8 cellular contexts compared by ENCODE assay signal in the genomic region with DNA sequence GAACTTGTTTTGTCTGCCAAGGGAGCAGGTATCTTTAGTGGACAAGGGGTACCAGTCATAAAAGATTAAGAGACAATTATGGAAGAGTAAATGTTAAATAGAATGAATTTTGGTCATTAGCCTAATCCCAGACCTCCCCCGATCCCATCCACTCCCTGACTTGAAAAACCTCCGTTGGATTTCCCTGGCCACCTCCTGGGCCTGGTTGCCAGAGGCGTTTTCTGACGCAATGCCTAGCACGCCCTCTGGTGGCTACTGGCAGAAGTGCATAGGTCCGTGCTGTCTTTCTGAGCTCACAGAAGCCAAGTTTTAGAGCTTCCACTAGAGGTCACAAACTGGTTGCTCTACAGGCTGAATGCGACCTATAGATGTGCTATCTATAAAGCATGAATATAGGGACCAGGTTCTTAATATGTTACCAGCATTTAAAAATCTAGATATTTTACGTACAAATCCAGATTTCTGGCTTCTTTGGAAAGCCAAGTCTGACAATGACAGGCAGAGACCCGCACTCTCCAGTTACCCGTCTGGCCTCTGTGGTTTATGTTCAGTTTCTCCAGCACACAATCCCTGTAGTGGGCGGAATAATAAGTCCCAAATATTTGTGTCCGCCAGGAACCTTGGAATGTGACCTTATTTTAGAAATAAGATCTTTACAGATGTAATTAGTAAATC. TPM values are rescaled to one million over a fixed set of nuclear protein-coding genes. Genes with fewer than 3 reads are reported as not detected.
DNase-seq lines count a peak whose midpoint lies in the region; ATAC-seq and TF ChIP-seq lines count a peak whose summit lies in the region.

No MANE protein-coding gene starts in this region.

- peaks cover 4% of the 10 kb centered on the region for H3K9me3 ChIP-seq in left ventricle myocardium inferior (replicated peaks)

- H3K4me3 ChIP-seq in HFF-Myc (replicated peaks; ENCODE audit: low read depth, low read length) (no peak overlapping the region), left ventricle myocardium inferior (no peak overlapping the region)

- TF ChIP-seq CTCF in HFF-Myc (IDR thresholded peaks at IDR 0.05; ENCODE audit: low read depth, low read length, missing control alignments) (peak; percentile 100), left ventricle myocardium inferior (IDR thresholded peaks at IDR 0.05; ENCODE audit: borderline replicate concordance) (peak; percentile 99)

- H3K27ac ChIP-seq in left ventricle myocardium inferior (replicated peaks), result no peak overlapping the region

- no peaks in the 10 kb centered on the region for H3K36me3 ChIP-seq in left ventricle myocardium inferior

- H3K4me1 ChIP-seq in left ventricle myocardium inferior, result peaks cover 22% of the 10 kb centered on the region

- no peak for ATAC-seq in GM18870 (IDR thresholded peaks at IDR 0.05; ENCODE audit: unreplicated experiment)

- peak; percentile 65 for DNase-seq in DMS 273 treated with DMSO at 0.1 percent for 48 hours (lab: John Stamatoyannopoulos, UW)
- DNase-seq in HFF-Myc (ENCODE audit: extremely low read depth, low read depth), result peak; percentile 93
- DNase-seq in NCI-H2029 (lab: John Stamatoyannopoulos, UW), result peak; percentile 49
- peak; percentile 64 to 93 (median 79) for DNase-seq in T-helper 2 cell
- peak; percentile 74 for DNase-seq in amniotic stem cell (lab: John Stamatoyannopoulos, UW)
- peak; percentile 91 for DNase-seq in left ventricle myocardium inferior
- DNase-seq in renal cortical epithelial cell (ENCODE audit: low read depth), result peak; percentile 85

- no peaks in the 10 kb centered on the region for H3K27me3 ChIP-seq in left ventricle myocardium inferior (ENCODE audit: low read depth)

- intact Hi-C loops in left ventricle myocardium inferior (cut with micrococcal nuclease), result loop anchor here (5.0 kb wide), 1 partner anchor 91 kb away; no protein-coding TSS in a partner anchor

RNA-seq across cellular contexts. Expression of a gene that starts 39.8 kb away (rescaled TPM):
- total RNA-seq in left ventricle myocardium inferior (8.6 TPM), renal cortical epithelial cell (2.0 and 41.8 TPM in 2 replicates)
